12 cellular contexts compared by ENCODE assay signal in genomic region chr1:1302006-1302430, GRCh38. TPM values are rescaled to one million over a fixed set of nuclear protein-coding genes. Genes with fewer than 3 reads are reported as not detected.
DNase-seq lines count a peak whose midpoint lies in the region; ATAC-seq, FAIRE-seq and TF ChIP-seq lines count a peak whose summit lies in the region.
"Had no signal": no experiment of that assay in that cellular context is flagged by ENCODE, and none has a peak within 500 bp of the region (broad histone marks: within the 10 kb centered on the region; RNA-seq: fewer than 3 reads in every experiment).

No MANE protein-coding gene starts in this region.

- FAIRE-seq in HepG2 (lab: Jason Lieb, UNC), result no peak
- FAIRE-seq: G401.6 had no signal

- H3K27ac ChIP-seq in GM23338 (ENCODE audit: low read depth), result no peak overlapping the region
- H3K27ac ChIP-seq in HepG2 (ENCODE audit: extremely low read length, insufficient read depth, low read length), result no peak overlapping the region

- no peaks in the 10 kb centered on the region for H3K27me3 ChIP-seq in BE2C
- H3K27me3 ChIP-seq in GM23338 (ENCODE audit: insufficient read depth), result no peaks in the 10 kb centered on the region
- H3K27me3 ChIP-seq in HepG2 (ENCODE audit: control insufficient read depth in 1 of 2, insufficient read depth in 2 of 2, low read length in 2 of 2), result no peaks in the 10 kb centered on the region; a peak in 1 of 5 replicates

- H3K9ac ChIP-seq in HepG2 (ENCODE audit: insufficient read depth, low read depth, low read length), result no peak overlapping the region

- H3K4me3 ChIP-seq in BE2C (ENCODE audit: low read depth, low read length) (no peak overlapping the region), GM23338 (no peak overlapping the region), astrocyte of the cerebellum (ENCODE audit: low read depth, low read length) (no peak overlapping the region), HepG2 (replicated peaks in 1 of 3; ENCODE audit: insufficient read depth in 1 of 3, low read depth in 2 of 3, low read length in 3 of 3) (no peak overlapping the region)

- no peak for TF ChIP-seq POLR2A in HepG2 (IDR thresholded peaks at IDR 0.05; ENCODE audit: insufficient read depth in 1 of 2, low read depth in 2 of 2, low read length in 2 of 2)

- peak; percentile 49 for TF ChIP-seq CTCF in BE2C (IDR thresholded peaks at IDR 0.05; ENCODE audit: low read depth, low read length)
- peak; percentile 64 to 76 for TF ChIP-seq CTCF in GM23338 (conservative IDR thresholded peaks at IDR 0.05; ENCODE audit: low read depth in 2 of 2)
- peak; percentile 60 for TF ChIP-seq CTCF in astrocyte of the cerebellum (IDR thresholded peaks at IDR 0.05; ENCODE audit: low read depth, low read length, missing control alignments)
- peak; percentile 64 for TF ChIP-seq CTCF in HepG2 (CRISPR knock-in tag; IDR thresholded peaks at IDR 0.05)

- H3K36me3 ChIP-seq in BE2C, result peaks cover 36% of the 10 kb centered on the region
- no peaks in the 10 kb centered on the region for H3K36me3 ChIP-seq in GM23338 (ENCODE audit: insufficient read depth)
- H3K36me3 ChIP-seq in HepG2 (replicated peaks in 1 of 2; ENCODE audit: control insufficient read depth in 1 of 2, insufficient read depth in 2 of 2, low read length in 2 of 2), result no peaks in the 10 kb centered on the region

- POLR2A ChIA-PET in HepG2 (lab: Yijun Ruan, JAX), result no interaction called here

- no peak overlapping the region for H3K27ac Mint-ChIP-seq in GM23338

- CTCF ChIA-PET in HepG2 (lab: Yijun Ruan, JAX; ENCODE audit: low intra/inter-chr PET ratio, low total read pairs), result no interaction called here

- WGBS in HepG2 (ENCODE audit: low lambda C conversion rate), result 85% methylated on average over 5 of the region's 9 CpGs

- in situ Hi-C loops in astrocyte of the cerebellum (cut with HindIII; ENCODE audit: low sequenced_read_pairs), result no loop called here
- in situ Hi-C loops in HepG2 (cut with HindIII; ENCODE audit: extremely low pct_ligation_motif_present, low pct_unique_long_range_greater_than_20kb), result no loop called here

- H4K20me1 ChIP-seq in GM23338 (replicated peaks; ENCODE audit: insufficient read depth) (no peaks in the 10 kb centered on the region), HepG2 (ENCODE audit: insufficient read depth, low read length) (no peaks in the 10 kb centered on the region; the same call in 1 of the 2 replicates)

- H2AFZ ChIP-seq in GM23338, result no peak overlapping the region
- no peak overlapping the region for H2AFZ ChIP-seq in HepG2 (ENCODE audit: low read length)

- H3K4me2 ChIP-seq in GM23338 (no peak overlapping the region), HepG2 (ENCODE audit: low read depth, low read length) (no peak overlapping the region)

- no peak overlapping the region for H3K4me3 Mint-ChIP-seq in GM23338

- peak; percentile 17 for ATAC-seq in GM23338
- no peak for ATAC-seq in HepG2
- ATAC-seq in GM18867 (IDR thresholded peaks at IDR 0.05; ENCODE audit: unreplicated experiment), result no peak
- ATAC-seq in HG03354 (IDR thresholded peaks at IDR 0.05; ENCODE audit: poor library complexity, severe bottlenecking, unreplicated experiment), result no peak
- no peak for ATAC-seq in HG03342 (IDR thresholded peaks at IDR 0.05; ENCODE audit: unreplicated experiment)

- H3K36me3 Mint-ChIP-seq in GM23338 (ENCODE audit: low read depth), result no peaks in the 10 kb centered on the region; the same call in 2 of the 3 replicates

- H3K4me1 Mint-ChIP-seq in GM23338, result peaks cover 18% of the 10 kb centered on the region; the same call in 2 of the 3 replicates

- no peaks in the 10 kb centered on the region for H3K9me3 Mint-ChIP-seq in GM23338

- H3K27me3 Mint-ChIP-seq in GM23338 (ENCODE audit: insufficient read depth, low read depth, poor library complexity), result peaks cover 11% of the 10 kb centered on the region

- H3K4me1 ChIP-seq in BE2C (peaks cover 20% of the 10 kb centered on the region), GM23338 (ENCODE audit: insufficient read depth) (peaks cover 7% of the 10 kb centered on the region; the same call in 1 of the 2 replicates), HepG2 (ENCODE audit: insufficient read depth, low read length) (peaks cover 33% of the 10 kb centered on the region)

- BruUV-seq in HepG2 (replicated peaks; lab: Mats Ljungman, UMichigan), result no TSS peak

- DNase-seq in BE2C (no peak), GM23338 (ENCODE audit: low spot score) (peak; percentile 63), astrocyte of the cerebellum (ENCODE audit: low read depth) (no peak), HepG2 (ENCODE audit: low spot score) (no peak), NCI-H524 treated with DMSO at 0.1 percent for 48 hours (lab: John Stamatoyannopoulos, UW) (no peak)
- DNase-seq: islet precursor cell, NCI-H774, T1000 had no signal

- intact Hi-C loops in HepG2 (cut with micrococcal nuclease; ENCODE audit: unreplicated experiment), result no loop called here

- H3K9me3 ChIP-seq in BE2C (no peaks in the 10 kb centered on the region), HepG2 (ENCODE audit: low read length) (no peaks in the 10 kb centered on the region)

- peaks cover 5% of the 10 kb centered on the region; the same call in 1 of the 2 replicates for H3K79me2 ChIP-seq in GM23338 (replicated peaks; ENCODE audit: insufficient read depth)
- H3K79me2 ChIP-seq in HepG2 (ENCODE audit: insufficient read depth, low read length), result peaks cover 15% of the 10 kb centered on the region

- H3F3A ChIP-seq in GM23338 (replicated peaks; ENCODE audit: low read depth), result no peaks in the 10 kb centered on the region

- TF ChIP-seq RAD21 in HepG2 (CRISPR knock-in tag; IDR thresholded peaks at IDR 0.05), result no peak

- H3K9me2 ChIP-seq in GM23338 (ENCODE audit: insufficient read depth), result no peaks in the 10 kb centered on the region

- TF ChIP-seq EP300 in HepG2 (IDR thresholded peaks at IDR 0.05; ENCODE audit: low read depth in 2 of 2, low read length in 2 of 2) (no peak), HepG2 (CRISPR knock-in tag; IDR thresholded peaks at IDR 0.05; ENCODE audit: borderline replicate concordance) (no peak)

RNA-seq across cellular contexts. Expression of gene ACAP3, which starts 5.7 kb away (rescaled TPM):
- polyA plus RNA-seq in BE2C (2012; ENCODE audit: insufficient read depth, insufficient read length, low read depth), result 526 TPM
- 27.7 and 31.9 TPM in 2 replicates for total RNA-seq in GM23338 (2014; rRNA removed; shearing (Covaris generic))
- polyA plus RNA-seq in GM23338 (2016; fragmentation: Nextera tagmentation; extraction: Ambion mirVana) (6.4 and 8.1 TPM in 2 replicates), HepG2 (2011; rRNA removed) (50.8 and 56.3 TPM in 2 replicates)
- 16.4 and 29.4 TPM in 2 replicates for total RNA-seq in HepG2 (2016; rRNA removed; fragmentation: Illumina TruSeq; extraction: Trizol)
- total RNA-seq in HepG2 (2016; cell fraction: cytosol; rRNA removed; fragmentation: Illumina TruSeq; extraction: Trizol; ENCODE audit: low read depth), result 10.4 and 10.9 TPM in 2 replicates
- total RNA-seq in HepG2 (2016; cell fraction: insoluble cytoplasmic fraction; rRNA removed; fragmentation: Illumina TruSeq; extraction: Trizol), result 13.5 and 33.2 TPM in 2 replicates
- total RNA-seq in HepG2 (2016; cell fraction: membrane; rRNA removed; fragmentation: Illumina TruSeq; extraction: Trizol), result 10.5 and 11.3 TPM in 2 replicates
- 35.1 and 37.0 TPM in 2 replicates for total RNA-seq in HepG2 (2016; cell fraction: nucleus; rRNA removed; fragmentation: Illumina TruSeq; extraction: Trizol)
- polyA plus RNA-seq in HepG2 (2011; cell fraction: cytosol; rRNA removed), result 13.0 and 18.3 TPM in 2 replicates
- 917 and 1,082 TPM in 2 replicates for polyA plus RNA-seq in HepG2 (2011; cell fraction: nucleus; rRNA removed)
- polyA plus RNA-seq in HepG2 (2012), result 32.6 and 50.5 TPM in 2 replicates
- polyA plus RNA-seq in HepG2 (2016; cell fraction: cytosol; fragmentation: Illumina TruSeq; extraction: Trizol; ENCODE audit: low read depth), result 2.3 and 2.4 TPM in 2 replicates
- polyA plus RNA-seq in HepG2 (2016; cell fraction: insoluble cytoplasmic fraction; fragmentation: Illumina TruSeq; extraction: Trizol; ENCODE audit: low read depth), result 11.7 and 14.4 TPM in 2 replicates
- polyA plus RNA-seq in HepG2 (2016; cell fraction: membrane; fragmentation: Illumina TruSeq; extraction: Trizol; ENCODE audit: low read depth), result 6.7 and 8.0 TPM in 2 replicates
- polyA plus RNA-seq in HepG2 (2016; cell fraction: nucleus; fragmentation: Illumina TruSeq; extraction: Trizol; ENCODE audit: insufficient read depth, low read depth), result 144 and 162 TPM in 2 replicates
- polyA minus RNA-seq in HepG2 (2011; rRNA and poly(A)+ RNA removed; ENCODE audit: low replicate concordance), result 19.2 and 70.6 TPM in 2 replicates
- polyA minus RNA-seq in HepG2 (2011; cell fraction: cytosol; rRNA and poly(A)+ RNA removed), result 16.2 and 18.0 TPM in 2 replicates
- 47.0 and 52.1 TPM in 2 replicates for polyA minus RNA-seq in HepG2 (2011; cell fraction: nucleus; rRNA and poly(A)+ RNA removed)

RNA-seq across cellular contexts. Expression of gene PUSL1, which starts 6.4 kb away (rescaled TPM):
- polyA plus RNA-seq in BE2C (2012; ENCODE audit: insufficient read depth, insufficient read length, low read depth), result 58.9 TPM
- total RNA-seq in GM23338 (2014; rRNA removed; shearing (Covaris generic)), result 49.9 and 55.8 TPM in 2 replicates
- polyA plus RNA-seq in GM23338 (2016; fragmentation: Nextera tagmentation; extraction: Ambion mirVana) (41.5 and 43.9 TPM in 2 replicates), HepG2 (2011; rRNA removed) (8.3 and 9.8 TPM in 2 replicates)
- 21.7 and 22.2 TPM in 2 replicates for total RNA-seq in HepG2 (2016; rRNA removed; fragmentation: Illumina TruSeq; extraction: Trizol)
- total RNA-seq in HepG2 (2016; cell fraction: cytosol; rRNA removed; fragmentation: Illumina TruSeq; extraction: Trizol; ENCODE audit: low read depth), result 24.8 and 28.1 TPM in 2 replicates
- total RNA-seq in HepG2 (2016; cell fraction: insoluble cytoplasmic fraction; rRNA removed; fragmentation: Illumina TruSeq; extraction: Trizol), result 20.1 and 22.6 TPM in 2 replicates
- total RNA-seq in HepG2 (2016; cell fraction: membrane; rRNA removed; fragmentation: Illumina TruSeq; extraction: Trizol), result 31.7 and 36.4 TPM in 2 replicates
- total RNA-seq in HepG2 (2016; cell fraction: nucleus; rRNA removed; fragmentation: Illumina TruSeq; extraction: Trizol), result 11.4 and 12.3 TPM in 2 replicates
- polyA plus RNA-seq in HepG2 (2011; cell fraction: cytosol; rRNA removed), result 7.8 and 16.6 TPM in 2 replicates
- 25.8 and 26.1 TPM in 2 replicates for polyA plus RNA-seq in HepG2 (2011; cell fraction: nucleus; rRNA removed)
- 3.8 and 6.3 TPM in 2 replicates for polyA plus RNA-seq in HepG2 (2012)
- 31.1 and 33.4 TPM in 2 replicates for polyA plus RNA-seq in HepG2 (2016; cell fraction: cytosol; fragmentation: Illumina TruSeq; extraction: Trizol; ENCODE audit: low read depth)
- 23.1 and 24.5 TPM in 2 replicates for polyA plus RNA-seq in HepG2 (2016; cell fraction: insoluble cytoplasmic fraction; fragmentation: Illumina TruSeq; extraction: Trizol; ENCODE audit: low read depth)
- polyA plus RNA-seq in HepG2 (2016; cell fraction: membrane; fragmentation: Illumina TruSeq; extraction: Trizol; ENCODE audit: low read depth), result 29.1 and 32.2 TPM in 2 replicates
- 20.2 and 22.1 TPM in 2 replicates for polyA plus RNA-seq in HepG2 (2016; cell fraction: nucleus; fragmentation: Illumina TruSeq; extraction: Trizol; ENCODE audit: insufficient read depth, low read depth)
- polyA minus RNA-seq in HepG2 (2011; rRNA and poly(A)+ RNA removed; ENCODE audit: low replicate concordance), result 13.5 and 21.4 TPM in 2 replicates
- 5.6 and 5.9 TPM in 2 replicates for polyA minus RNA-seq in HepG2 (2011; cell fraction: cytosol; rRNA and poly(A)+ RNA removed)
- 6.5 and 9.0 TPM in 2 replicates for polyA minus RNA-seq in HepG2 (2011; cell fraction: nucleus; rRNA and poly(A)+ RNA removed)

RNA-seq across cellular contexts. Expression of gene SCNN1D, which starts 21.8 kb away (rescaled TPM):
- polyA plus RNA-seq in BE2C (2012; ENCODE audit: insufficient read depth, insufficient read length, low read depth), result 5.7 TPM
- 0.70 and 1.4 TPM in 2 replicates for total RNA-seq in GM23338 (2014; rRNA removed; shearing (Covaris generic))
- polyA plus RNA-seq in GM23338 (2016; fragmentation: Nextera tagmentation; extraction: Ambion mirVana), result 1.7 and 1.8 TPM in 2 replicates
- 0.93 and 2.6 TPM in 2 replicates for total RNA-seq in HepG2 (2016; rRNA removed; fragmentation: Illumina TruSeq; extraction: Trizol)
- total RNA-seq in HepG2 (2016; cell fraction: cytosol; rRNA removed; fragmentation: Illumina TruSeq; extraction: Trizol; ENCODE audit: low read depth), result 1.3 and 1.5 TPM in 2 replicates
- total RNA-seq in HepG2 (2016; cell fraction: insoluble cytoplasmic fraction; rRNA removed; fragmentation: Illumina TruSeq; extraction: Trizol), result 0.73 and 3.1 TPM in 2 replicates
- 1.5 and 1.9 TPM in 2 replicates for total RNA-seq in HepG2 (2016; cell fraction: membrane; rRNA removed; fragmentation: Illumina TruSeq; extraction: Trizol)
- total RNA-seq in HepG2 (2016; cell fraction: nucleus; rRNA removed; fragmentation: Illumina TruSeq; extraction: Trizol), result 3.1 and 3.8 TPM in 2 replicates
- polyA plus RNA-seq in HepG2 (2011; rRNA removed), result 2.3 and 4.7 TPM in 2 replicates
- 0.92 and 1.7 TPM in 2 replicates for polyA plus RNA-seq in HepG2 (2011; cell fraction: cytosol; rRNA removed)
- 68.0 and 74.7 TPM in 2 replicates for polyA plus RNA-seq in HepG2 (2011; cell fraction: nucleus; rRNA removed)
- polyA plus RNA-seq in HepG2 (2012), result 1.8 and 2.2 TPM in 2 replicates
- polyA plus RNA-seq in HepG2 (2016; cell fraction: cytosol; fragmentation: Illumina TruSeq; extraction: Trizol; ENCODE audit: low read depth), result 1.1 and 1.2 TPM in 2 replicates
- polyA plus RNA-seq in HepG2 (2016; cell fraction: insoluble cytoplasmic fraction; fragmentation: Illumina TruSeq; extraction: Trizol; ENCODE audit: low read depth), result 0.84 and 1.3 TPM in 2 replicates
- polyA plus RNA-seq in HepG2 (2016; cell fraction: membrane; fragmentation: Illumina TruSeq; extraction: Trizol; ENCODE audit: low read depth), result 0.98 and 1.3 TPM in 2 replicates
- polyA plus RNA-seq in HepG2 (2016; cell fraction: nucleus; fragmentation: Illumina TruSeq; extraction: Trizol; ENCODE audit: insufficient read depth, low read depth), result 12.7 and 13.3 TPM in 2 replicates
- polyA minus RNA-seq in HepG2 (2011; rRNA and poly(A)+ RNA removed; ENCODE audit: low replicate concordance), result 0.30 and 1.8 TPM in 2 replicates
- 0.59 and 1.4 TPM in 2 replicates for polyA minus RNA-seq in HepG2 (2011; cell fraction: cytosol; rRNA and poly(A)+ RNA removed)
- polyA minus RNA-seq in HepG2 (2011; cell fraction: nucleus; rRNA and poly(A)+ RNA removed), result 1.9 and 2.9 TPM in 2 replicates

RNA-seq across cellular contexts. Expression of gene INTS11, which starts 22.4 kb away (rescaled TPM):
- 605 TPM for polyA plus RNA-seq in BE2C (2012; ENCODE audit: insufficient read depth, insufficient read length, low read depth)
- 140 and 161 TPM in 2 replicates for total RNA-seq in GM23338 (2014; rRNA removed; shearing (Covaris generic))
- 102 and 110 TPM in 2 replicates for polyA plus RNA-seq in GM23338 (2016; fragmentation: Nextera tagmentation; extraction: Ambion mirVana)
- 46.4 and 52.8 TPM in 2 replicates for total RNA-seq in HepG2 (2016; rRNA removed; fragmentation: Illumina TruSeq; extraction: Trizol)
- 23.1 and 23.4 TPM in 2 replicates for total RNA-seq in HepG2 (2016; cell fraction: cytosol; rRNA removed; fragmentation: Illumina TruSeq; extraction: Trizol; ENCODE audit: low read depth)
- 37.6 and 53.6 TPM in 2 replicates for total RNA-seq in HepG2 (2016; cell fraction: insoluble cytoplasmic fraction; rRNA removed; fragmentation: Illumina TruSeq; extraction: Trizol)
- total RNA-seq in HepG2 (2016; cell fraction: membrane; rRNA removed; fragmentation: Illumina TruSeq; extraction: Trizol), result 22.1 and 22.9 TPM in 2 replicates
- total RNA-seq in HepG2 (2016; cell fraction: nucleus; rRNA removed; fragmentation: Illumina TruSeq; extraction: Trizol), result 43.7 and 54.4 TPM in 2 replicates
- 94.8 and 104 TPM in 2 replicates for polyA plus RNA-seq in HepG2 (2011; rRNA removed)
- polyA plus RNA-seq in HepG2 (2011; cell fraction: cytosol; rRNA removed), result 80.0 and 107 TPM in 2 replicates
- polyA plus RNA-seq in HepG2 (2011; cell fraction: nucleus; rRNA removed), result 412 and 553 TPM in 2 replicates
- polyA plus RNA-seq in HepG2 (2012), result 69.0 and 86.1 TPM in 2 replicates
- polyA plus RNA-seq in HepG2 (2016; cell fraction: cytosol; fragmentation: Illumina TruSeq; extraction: Trizol; ENCODE audit: low read depth), result 11.0 and 11.1 TPM in 2 replicates
- polyA plus RNA-seq in HepG2 (2016; cell fraction: insoluble cytoplasmic fraction; fragmentation: Illumina TruSeq; extraction: Trizol; ENCODE audit: low read depth), result 38.3 and 53.4 TPM in 2 replicates
- polyA plus RNA-seq in HepG2 (2016; cell fraction: membrane; fragmentation: Illumina TruSeq; extraction: Trizol; ENCODE audit: low read depth), result 14.8 and 15.0 TPM in 2 replicates
- 173 and 181 TPM in 2 replicates for polyA plus RNA-seq in HepG2 (2016; cell fraction: nucleus; fragmentation: Illumina TruSeq; extraction: Trizol; ENCODE audit: insufficient read depth, low read depth)
- polyA minus RNA-seq in HepG2 (2011; rRNA and poly(A)+ RNA removed; ENCODE audit: low replicate concordance), result 120 and 176 TPM in 2 replicates
- polyA minus RNA-seq in HepG2 (2011; cell fraction: cytosol; rRNA and poly(A)+ RNA removed), result 37.5 and 38.1 TPM in 2 replicates
- 64.4 and 69.0 TPM in 2 replicates for polyA minus RNA-seq in HepG2 (2011; cell fraction: nucleus; rRNA and poly(A)+ RNA removed)

RNA-seq across cellular contexts. Expression of gene CPTP, which starts 22.6 kb away (rescaled TPM):
- polyA plus RNA-seq in BE2C (2012; ENCODE audit: insufficient read depth, insufficient read length, low read depth), result 25.3 TPM
- total RNA-seq in GM23338 (2014; rRNA removed; shearing (Covaris generic)), result 12.9 and 13.5 TPM in 2 replicates
- polyA plus RNA-seq in GM23338 (2016; fragmentation: Nextera tagmentation; extraction: Ambion mirVana) (8.1 and 8.2 TPM in 2 replicates), HepG2 (2011; rRNA removed) (5.5 and 8.0 TPM in 2 replicates)
- 7.2 and 9.3 TPM in 2 replicates for total RNA-seq in HepG2 (2016; rRNA removed; fragmentation: Illumina TruSeq; extraction: Trizol)
- total RNA-seq in HepG2 (2016; cell fraction: cytosol; rRNA removed; fragmentation: Illumina TruSeq; extraction: Trizol; ENCODE audit: low read depth), result 6.9 and 8.7 TPM in 2 replicates
- total RNA-seq in HepG2 (2016; cell fraction: insoluble cytoplasmic fraction; rRNA removed; fragmentation: Illumina TruSeq; extraction: Trizol), result 6.2 and 9.8 TPM in 2 replicates
- 15.1 and 19.3 TPM in 2 replicates for total RNA-seq in HepG2 (2016; cell fraction: membrane; rRNA removed; fragmentation: Illumina TruSeq; extraction: Trizol)
- total RNA-seq in HepG2 (2016; cell fraction: nucleus; rRNA removed; fragmentation: Illumina TruSeq; extraction: Trizol), result 7.2 and 8.0 TPM in 2 replicates
- 7.7 and 13.2 TPM in 2 replicates for polyA plus RNA-seq in HepG2 (2011; cell fraction: cytosol; rRNA removed)
- 11.5 and 12.6 TPM in 2 replicates for polyA plus RNA-seq in HepG2 (2011; cell fraction: nucleus; rRNA removed)
- polyA plus RNA-seq in HepG2 (2012), result 7.1 and 9.6 TPM in 2 replicates
- 12.5 and 15.0 TPM in 2 replicates for polyA plus RNA-seq in HepG2 (2016; cell fraction: cytosol; fragmentation: Illumina TruSeq; extraction: Trizol; ENCODE audit: low read depth)
- polyA plus RNA-seq in HepG2 (2016; cell fraction: insoluble cytoplasmic fraction; fragmentation: Illumina TruSeq; extraction: Trizol; ENCODE audit: low read depth), result 13.9 and 15.2 TPM in 2 replicates
- polyA plus RNA-seq in HepG2 (2016; cell fraction: membrane; fragmentation: Illumina TruSeq; extraction: Trizol; ENCODE audit: low read depth), result 23.5 and 26.0 TPM in 2 replicates
- polyA plus RNA-seq in HepG2 (2016; cell fraction: nucleus; fragmentation: Illumina TruSeq; extraction: Trizol; ENCODE audit: insufficient read depth, low read depth), result 16.7 and 16.9 TPM in 2 replicates
- polyA minus RNA-seq in HepG2 (2011; rRNA and poly(A)+ RNA removed; ENCODE audit: low replicate concordance), result 9.3 and 18.2 TPM in 2 replicates
- polyA minus RNA-seq in HepG2 (2011; cell fraction: cytosol; rRNA and poly(A)+ RNA removed), result 13.4 and 15.4 TPM in 2 replicates
- polyA minus RNA-seq in HepG2 (2011; cell fraction: nucleus; rRNA and poly(A)+ RNA removed), result 9.8 and 11.6 TPM in 2 replicates
